In the genomic region with DNA sequence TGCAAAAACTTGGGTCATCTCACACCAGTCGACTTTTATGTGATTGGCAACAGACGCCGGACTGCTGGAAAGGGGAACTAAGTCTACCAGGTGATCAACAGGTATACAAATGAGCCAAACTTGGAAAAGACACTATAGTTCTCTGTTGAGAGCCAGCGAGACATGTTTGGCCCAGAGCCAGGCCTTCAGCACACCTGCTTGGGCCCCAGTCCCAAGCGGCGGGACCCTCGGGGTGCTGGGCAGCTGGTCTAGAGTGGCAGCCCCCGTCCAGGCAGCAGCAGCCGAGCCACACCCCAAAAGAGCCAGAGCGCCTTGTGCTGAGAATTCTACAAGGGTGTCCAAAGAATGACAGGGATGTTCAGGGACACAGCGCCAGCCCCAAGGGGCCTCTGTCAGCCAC, we compare ENCODE assay signal across 18 cellular contexts.
"Had no signal": no experiment of that assay in that cellular context is flagged by ENCODE, and none has a peak within 500 bp of the region (broad histone marks: within the 10 kb centered on the region; RNA-seq: fewer than 3 reads in every experiment).

No MANE protein-coding gene starts in this region.

- H3K27me3 Mint-ChIP-seq: activated naive CD8-positive, alpha-beta T cell; dendritic cell treated with granulocyte-macrophage colony-stimulating factor and Interleukin-4, amounts not matched to agents 40 ng/mL and 50 ng/mL, for 4 days; effector memory CD8-positive, alpha-beta T cell had no signal

- ATAC-seq: activated CD4-positive, CD25-positive, alpha-beta regulatory T cell treated with anti-CD3 and anti-CD28 coated beads, Interleukin-2, amount 50 U/mL, for 24 hours; effector memory CD8-positive, alpha-beta T cell; sciatic nerve had no signal

- H3K36me3 Mint-ChIP-seq: activated naive CD8-positive, alpha-beta T cell had no signal

- H3K27ac ChIP-seq: brain microvascular endothelial cell, epithelial cell of prostate, prostate gland, tibial artery had no signal

- H3K4me3 ChIP-seq: prostate gland, tibial artery had no signal

- H3K27me3 ChIP-seq: brain microvascular endothelial cell, tibial artery had no signal

- H3K27ac Mint-ChIP-seq: activated naive CD8-positive, alpha-beta T cell; dendritic cell treated with granulocyte-macrophage colony-stimulating factor and Interleukin-4, amounts not matched to agents 40 ng/mL and 50 ng/mL, for 4 days; effector memory CD8-positive, alpha-beta T cell; nephron had no signal

- DNase-seq: activated CD4-positive, alpha-beta T cell treated with anti-CD3 and anti-CD28 coated beads, Interleukin-2, amount 50 U/mL, for 1 hour; activated gamma-delta T cell; activated T-cell treated with anti-CD3 and anti-CD28 coated beads, Interleukin-2, amount 50 U/mL, for 48 hours; amygdala; brain microvascular endothelial cell; effector memory CD8-positive, alpha-beta T cell; foreskin melanocyte; immature natural killer cell; occipital lobe; T-helper 9 cell; tibial artery had no signal

- H3K4me3 Mint-ChIP-seq: activated naive CD8-positive, alpha-beta T cell; dendritic cell treated with granulocyte-macrophage colony-stimulating factor and Interleukin-4, amounts not matched to agents 40 ng/mL and 50 ng/mL, for 4 days; effector memory CD8-positive, alpha-beta T cell; immature natural killer cell; nephron had no signal

- H3K9me3 ChIP-seq: prostate gland, tibial artery had no signal
